25 cellular contexts compared by ENCODE assay signal in the genomic region with DNA sequence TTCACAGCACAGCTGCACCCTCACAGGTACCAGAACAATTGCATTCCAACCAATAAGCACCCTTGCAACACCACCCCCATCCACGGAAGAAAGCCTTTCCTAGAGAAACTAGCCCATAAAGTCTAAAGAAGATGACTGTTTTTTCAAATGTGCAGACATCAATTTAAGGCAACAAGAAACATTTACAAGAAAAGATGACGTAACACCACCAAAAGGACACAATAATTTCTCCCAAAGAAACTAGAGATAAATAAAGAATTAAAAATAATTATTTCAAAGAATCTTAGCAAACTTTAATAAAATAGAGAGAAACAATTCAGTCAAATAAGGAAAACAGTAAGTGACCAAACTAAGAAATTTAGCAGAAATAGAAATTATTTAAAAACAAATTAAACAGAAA.
"Had no signal": no experiment of that assay in that cellular context is flagged by ENCODE, and none has a peak within 500 bp of the region (broad histone marks: within the 10 kb centered on the region; RNA-seq: fewer than 3 reads in every experiment).

No MANE protein-coding gene starts in this region.

- H2AFZ ChIP-seq: neural progenitor cell, parathyroid adenoma had no signal

- H3K27me3 ChIP-seq: neural progenitor cell, thyroid gland, tibial nerve, upper lobe of left lung, vagina had no signal

- DNase-seq: naive thymus-derived CD4-positive, alpha-beta T cell; natural killer cell; occipital lobe; ovary; psoas muscle; right cardiac atrium; stimulated activated CD4-positive, alpha-beta T cell treated with anti-CD3 and anti-CD28 coated beads, Interleukin-15, amount 100 ng/mL, for 24 hours; stimulated activated CD4-positive, alpha-beta T cell treated with anti-CD3 and anti-CD28 coated beads, Interleukin-2, amount 100 ng/mL, for 24 hours; stimulated activated CD4-positive, alpha-beta T cell treated with anti-CD3 and anti-CD28 coated beads, Interleukin-2, amount 100 ng/mL, for 48 hours; stimulated activated CD4-positive, alpha-beta T cell treated with anti-CD3 and anti-CD28 coated beads, Interleukin-4, amount 100 ng/mL, for 24 hours; stimulated activated naive B cell treated with anti-CD40 and anti-IgM and Interleukin-4, amounts not matched to agents 10 μg/mL and 1 μg/mL and 100 μg/mL, for 72 hours; stimulated activated naive CD4-positive, alpha-beta T cell treated with Interleukin-2 at 50 U/mL for 16 hours; stimulated activated naive CD8-positive, alpha-beta T cell treated with anti-CD3 and anti-CD28 coated beads, Interleukin-15, amount 100 ng/mL, for 72 hours; thyroid gland; trophoblast cell; upper lobe of left lung had no signal

- H3K4me3 ChIP-seq: neural progenitor cell, ovary, psoas muscle, skin epidermis, smooth muscle cell, thoracic aorta, thyroid gland, tibial nerve, upper lobe of left lung, vagina had no signal

- H3K4me2 ChIP-seq: neural progenitor cell, smooth muscle cell had no signal

- H3K36me3 ChIP-seq: neural progenitor cell, ovary, thoracic aorta, thyroid gland, tibial nerve, upper lobe of left lung, vagina had no signal

- H3K9me3 ChIP-seq: ovary, psoas muscle, thoracic aorta, thyroid gland, tibial nerve, upper lobe of left lung, vagina had no signal

- FAIRE-seq: urothelium cell line had no signal

- H3K9ac ChIP-seq: neural progenitor cell, parathyroid adenoma had no signal

- H3K27ac ChIP-seq: neural progenitor cell, ovary, parathyroid adenoma, psoas muscle, skin epidermis, thoracic aorta, thyroid gland, tibial nerve, upper lobe of left lung, vagina had no signal

- H3K4me1 ChIP-seq: neural progenitor cell, parathyroid adenoma, psoas muscle, thyroid gland, tibial nerve, upper lobe of left lung, vagina had no signal

- ATAC-seq: naive thymus-derived CD4-positive, alpha-beta T cell; natural killer cell; psoas muscle; right cardiac atrium; sciatic nerve; stimulated activated naive CD8-positive, alpha-beta T cell treated with anti-CD3 and anti-CD28 coated beads, Interleukin-15, amount 100 ng/mL, for 72 hours had no signal

- H3K79me2 ChIP-seq: parathyroid adenoma had no signal
